ENCODE assay signal across 2 cellular contexts in genomic region chr18:70490008-70490933, GRCh38.
A peak's percentile ranks its signal among the peaks of the same experiment; 100 is the strongest.
TF ChIP-seq lines count a peak whose summit lies in the region.

No MANE protein-coding gene starts in this region.

TF ChIP-seq in HCT116, 20 proteins besides CTCF, POLR2A, EP300 and RAD21 (continued from another document):
- TF ChIP-seq TCF7L2 (IDR thresholded peaks at IDR 0.05; ENCODE audit: borderline replicate concordance, extremely low read depth, insufficient read depth, insufficient read length) = no peak
- no peak for TF ChIP-seq ZNF274 (IDR thresholded peaks at IDR 0.05; ENCODE audit: low read depth, low read length)
- TF ChIP-seq, protein P1, sequence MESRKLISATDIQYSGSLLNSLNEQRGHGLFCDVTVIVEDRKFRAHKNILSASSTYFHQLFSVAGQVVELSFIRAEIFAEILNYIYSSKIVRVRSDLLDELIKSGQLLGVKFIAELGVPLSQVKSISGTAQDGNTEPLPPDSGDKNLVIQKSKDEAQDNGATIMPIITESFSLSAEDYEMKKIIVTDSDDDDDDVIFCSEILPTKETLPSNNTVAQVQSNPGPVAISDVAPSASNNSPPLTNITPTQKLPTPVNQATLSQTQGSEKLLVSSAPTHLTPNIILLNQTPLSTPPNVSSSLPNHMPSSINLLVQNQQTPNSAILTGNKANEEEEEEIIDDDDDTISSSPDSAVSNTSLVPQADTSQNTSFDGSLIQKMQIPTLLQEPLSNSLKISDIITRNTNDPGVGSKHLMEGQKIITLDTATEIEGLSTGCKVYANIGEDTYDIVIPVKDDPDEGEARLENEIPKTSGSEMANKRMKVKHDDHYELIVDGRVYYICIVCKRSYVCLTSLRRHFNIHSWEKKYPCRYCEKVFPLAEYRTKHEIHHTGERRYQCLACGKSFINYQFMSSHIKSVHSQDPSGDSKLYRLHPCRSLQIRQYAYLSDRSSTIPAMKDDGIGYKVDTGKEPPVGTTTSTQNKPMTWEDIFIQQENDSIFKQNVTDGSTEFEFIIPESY (IDR thresholded peaks at IDR 0.05; ENCODE audit: extremely low read depth, insufficient replicate concordance, low read length) = no peak
- TF ChIP-seq ATF3 (IDR thresholded peaks at IDR 0.05) = no peak

TF ChIP-seq in H1, 55 proteins besides CTCF, POLR2A, EP300 and RAD21 (continued from another document):
- TF ChIP-seq, protein P2, sequence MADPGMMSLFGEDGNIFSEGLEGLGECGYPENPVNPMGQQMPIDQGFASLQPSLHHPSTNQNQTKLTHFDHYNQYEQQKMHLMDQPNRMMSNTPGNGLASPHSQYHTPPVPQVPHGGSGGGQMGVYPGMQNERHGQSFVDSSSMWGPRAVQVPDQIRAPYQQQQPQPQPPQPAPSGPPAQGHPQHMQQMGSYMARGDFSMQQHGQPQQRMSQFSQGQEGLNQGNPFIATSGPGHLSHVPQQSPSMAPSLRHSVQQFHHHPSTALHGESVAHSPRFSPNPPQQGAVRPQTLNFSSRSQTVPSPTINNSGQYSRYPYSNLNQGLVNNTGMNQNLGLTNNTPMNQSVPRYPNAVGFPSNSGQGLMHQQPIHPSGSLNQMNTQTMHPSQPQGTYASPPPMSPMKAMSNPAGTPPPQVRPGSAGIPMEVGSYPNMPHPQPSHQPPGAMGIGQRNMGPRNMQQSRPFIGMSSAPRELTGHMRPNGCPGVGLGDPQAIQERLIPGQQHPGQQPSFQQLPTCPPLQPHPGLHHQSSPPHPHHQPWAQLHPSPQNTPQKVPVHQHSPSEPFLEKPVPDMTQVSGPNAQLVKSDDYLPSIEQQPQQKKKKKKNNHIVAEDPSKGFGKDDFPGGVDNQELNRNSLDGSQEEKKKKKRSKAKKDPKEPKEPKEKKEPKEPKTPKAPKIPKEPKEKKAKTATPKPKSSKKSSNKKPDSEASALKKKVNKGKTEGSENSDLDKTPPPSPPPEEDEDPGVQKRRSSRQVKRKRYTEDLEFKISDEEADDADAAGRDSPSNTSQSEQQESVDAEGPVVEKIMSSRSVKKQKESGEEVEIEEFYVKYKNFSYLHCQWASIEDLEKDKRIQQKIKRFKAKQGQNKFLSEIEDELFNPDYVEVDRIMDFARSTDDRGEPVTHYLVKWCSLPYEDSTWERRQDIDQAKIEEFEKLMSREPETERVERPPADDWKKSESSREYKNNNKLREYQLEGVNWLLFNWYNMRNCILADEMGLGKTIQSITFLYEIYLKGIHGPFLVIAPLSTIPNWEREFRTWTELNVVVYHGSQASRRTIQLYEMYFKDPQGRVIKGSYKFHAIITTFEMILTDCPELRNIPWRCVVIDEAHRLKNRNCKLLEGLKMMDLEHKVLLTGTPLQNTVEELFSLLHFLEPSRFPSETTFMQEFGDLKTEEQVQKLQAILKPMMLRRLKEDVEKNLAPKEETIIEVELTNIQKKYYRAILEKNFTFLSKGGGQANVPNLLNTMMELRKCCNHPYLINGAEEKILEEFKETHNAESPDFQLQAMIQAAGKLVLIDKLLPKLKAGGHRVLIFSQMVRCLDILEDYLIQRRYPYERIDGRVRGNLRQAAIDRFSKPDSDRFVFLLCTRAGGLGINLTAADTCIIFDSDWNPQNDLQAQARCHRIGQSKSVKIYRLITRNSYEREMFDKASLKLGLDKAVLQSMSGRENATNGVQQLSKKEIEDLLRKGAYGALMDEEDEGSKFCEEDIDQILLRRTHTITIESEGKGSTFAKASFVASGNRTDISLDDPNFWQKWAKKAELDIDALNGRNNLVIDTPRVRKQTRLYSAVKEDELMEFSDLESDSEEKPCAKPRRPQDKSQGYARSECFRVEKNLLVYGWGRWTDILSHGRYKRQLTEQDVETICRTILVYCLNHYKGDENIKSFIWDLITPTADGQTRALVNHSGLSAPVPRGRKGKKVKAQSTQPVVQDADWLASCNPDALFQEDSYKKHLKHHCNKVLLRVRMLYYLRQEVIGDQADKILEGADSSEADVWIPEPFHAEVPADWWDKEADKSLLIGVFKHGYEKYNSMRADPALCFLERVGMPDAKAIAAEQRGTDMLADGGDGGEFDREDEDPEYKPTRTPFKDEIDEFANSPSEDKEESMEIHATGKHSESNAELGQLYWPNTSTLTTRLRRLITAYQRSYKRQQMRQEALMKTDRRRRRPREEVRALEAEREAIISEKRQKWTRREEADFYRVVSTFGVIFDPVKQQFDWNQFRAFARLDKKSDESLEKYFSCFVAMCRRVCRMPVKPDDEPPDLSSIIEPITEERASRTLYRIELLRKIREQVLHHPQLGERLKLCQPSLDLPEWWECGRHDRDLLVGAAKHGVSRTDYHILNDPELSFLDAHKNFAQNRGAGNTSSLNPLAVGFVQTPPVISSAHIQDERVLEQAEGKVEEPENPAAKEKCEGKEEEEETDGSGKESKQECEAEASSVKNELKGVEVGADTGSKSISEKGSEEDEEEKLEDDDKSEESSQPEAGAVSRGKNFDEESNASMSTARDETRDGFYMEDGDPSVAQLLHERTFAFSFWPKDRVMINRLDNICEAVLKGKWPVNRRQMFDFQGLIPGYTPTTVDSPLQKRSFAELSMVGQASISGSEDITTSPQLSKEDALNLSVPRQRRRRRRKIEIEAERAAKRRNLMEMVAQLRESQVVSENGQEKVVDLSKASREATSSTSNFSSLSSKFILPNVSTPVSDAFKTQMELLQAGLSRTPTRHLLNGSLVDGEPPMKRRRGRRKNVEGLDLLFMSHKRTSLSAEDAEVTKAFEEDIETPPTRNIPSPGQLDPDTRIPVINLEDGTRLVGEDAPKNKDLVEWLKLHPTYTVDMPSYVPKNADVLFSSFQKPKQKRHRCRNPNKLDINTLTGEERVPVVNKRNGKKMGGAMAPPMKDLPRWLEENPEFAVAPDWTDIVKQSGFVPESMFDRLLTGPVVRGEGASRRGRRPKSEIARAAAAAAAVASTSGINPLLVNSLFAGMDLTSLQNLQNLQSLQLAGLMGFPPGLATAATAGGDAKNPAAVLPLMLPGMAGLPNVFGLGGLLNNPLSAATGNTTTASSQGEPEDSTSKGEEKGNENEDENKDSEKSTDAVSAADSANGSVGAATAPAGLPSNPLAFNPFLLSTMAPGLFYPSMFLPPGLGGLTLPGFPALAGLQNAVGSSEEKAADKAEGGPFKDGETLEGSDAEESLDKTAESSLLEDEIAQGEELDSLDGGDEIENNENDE (IDR thresholded peaks at IDR 0.05; ENCODE audit: insufficient replicate concordance, low read length) = peak; percentile 43
- TF ChIP-seq SP1 (IDR thresholded peaks at IDR 0.05; ENCODE audit: low read depth, low read length) = no peak
- TF ChIP-seq TAF7 (optimal IDR thresholded peaks at IDR 0.05; ENCODE audit: borderline replicate concordance, low read depth, low read length) = no peak
